1 cellular context compared by ENCODE assay signal in the genomic region with DNA sequence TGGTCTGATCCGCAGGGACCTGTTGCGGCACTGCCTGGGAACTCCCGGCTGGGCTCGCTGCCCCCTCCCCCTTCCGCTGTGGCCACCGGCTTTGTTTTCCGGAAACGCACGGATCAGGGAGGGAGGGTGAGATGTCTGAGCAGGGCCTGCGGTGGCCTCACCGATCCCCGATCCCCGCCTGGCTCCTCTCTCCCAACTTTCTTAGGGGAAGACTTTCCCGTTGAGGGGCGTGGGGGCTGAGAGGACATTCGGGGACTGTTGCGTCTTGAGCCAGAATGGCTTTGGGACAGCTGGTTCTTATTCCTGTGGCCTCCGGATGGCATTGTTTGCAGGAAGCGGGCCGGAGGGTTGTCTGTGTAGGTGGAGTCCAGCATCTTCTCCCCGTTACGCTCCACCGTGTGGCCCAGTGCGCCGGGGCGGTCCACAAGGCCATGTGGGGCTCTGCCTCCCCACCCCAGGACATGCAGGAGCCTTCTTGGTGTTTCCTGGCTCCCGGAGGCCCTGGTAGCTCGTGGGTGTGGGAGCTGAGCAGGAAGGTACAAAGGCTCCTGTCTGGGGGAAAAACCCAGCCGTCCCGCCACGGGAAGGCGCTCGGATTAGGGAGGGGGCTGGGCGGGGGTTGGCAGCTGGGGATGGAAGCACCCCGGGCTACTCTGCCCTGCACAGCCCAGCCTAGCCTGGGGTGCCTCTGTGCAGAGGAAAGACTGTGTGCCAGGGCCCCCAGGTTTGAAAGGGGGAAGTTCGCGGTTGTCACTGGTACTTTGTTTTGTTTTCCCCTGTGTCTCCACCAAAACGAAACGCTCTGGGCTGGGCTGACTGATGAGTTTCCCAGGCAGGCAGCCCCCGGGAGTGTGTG.
TF ChIP-seq lines count a peak whose summit lies in the region.

No MANE protein-coding gene starts in this region.

TF ChIP-seq in HepG2, 621 proteins besides CTCF, POLR2A, EP300 and RAD21 (continued from another document and continues in another):
- TF ChIP-seq ZNF619 (CRISPR knock-in tag; IDR thresholded peaks at IDR 0.05) (0 out of 2 replicates have a peak, but pooled peaks have one; percentile 19), ZNF839 (CRISPR knock-in tag; IDR thresholded peaks at IDR 0.05; ENCODE audit: borderline replicate concordance) (no peak), U2AF1 (optimal IDR thresholded peaks at IDR 0.05; ENCODE audit: low read depth, low read length) (peak; percentile 37), RXRB (CRISPR knock-in tag; IDR thresholded peaks at IDR 0.05; ENCODE audit: borderline replicate concordance) (0 out of 2 replicates have a peak, but pooled peaks have one; percentile 7), ZNF430 (CRISPR knock-in tag; IDR thresholded peaks at IDR 0.05) (no peak), TBX3 (IDR thresholded peaks at IDR 0.05; ENCODE audit: borderline replicate concordance) (no peak), PHF8 (CRISPR knock-in tag; IDR thresholded peaks at IDR 0.05) (peak; percentile 73), ZNF788 (CRISPR knock-in tag; IDR thresholded peaks at IDR 0.05; ENCODE audit: borderline replicate concordance) (peak; percentile 42; the same call in 1 of the 2 replicates), HMGA1 (CRISPR knock-in tag; conservative IDR thresholded peaks at IDR 0.05) (no peak), ZNF335 (CRISPR knock-in tag; IDR thresholded peaks at IDR 0.05) (no peak), BCLAF1 (IDR thresholded peaks at IDR 0.05) (no peak), SSRP1 (CRISPR knock-in tag; IDR thresholded peaks at IDR 0.05) (no peak), ZNF205 (CRISPR knock-in tag; IDR thresholded peaks at IDR 0.05) (no peak), NCOA1 (CRISPR knock-in tag; IDR thresholded peaks at IDR 0.05) (no peak), NR2F2 (IDR thresholded peaks at IDR 0.05; ENCODE audit: borderline replicate concordance, low read depth) (no peak), RARA (CRISPR knock-in tag; IDR thresholded peaks at IDR 0.05) (peak; percentile 24; the same call in 1 of the 2 replicates), RXRA (CRISPR knock-in tag; IDR thresholded peaks at IDR 0.05) (no peak; the same call in 1 of the 2 replicates), ISL2 (CRISPR knock-in tag; IDR thresholded peaks at IDR 0.05) (0 out of 2 replicates have a peak, but pooled peaks have one; percentile 26), ZFP41 (CRISPR knock-in tag; IDR thresholded peaks at IDR 0.05; ENCODE audit: borderline replicate concordance) (no peak), PTBP1 (IDR thresholded peaks at IDR 0.05; ENCODE audit: low read depth, low read length, poor library complexity, severe bottlenecking) (no peak), CEBPZ (IDR thresholded peaks at IDR 0.05; ENCODE audit: low read length) (no peak), KAT2B (IDR thresholded peaks at IDR 0.05; ENCODE audit: borderline replicate concordance, low read depth, low read length) (no peak), NONO (IDR thresholded peaks at IDR 0.05) (no peak), NONO (CRISPR knock-in tag; conservative IDR thresholded peaks at IDR 0.05) (no peak; the same call in 1 of the 2 replicates), ZKSCAN5 (CRISPR knock-in tag; IDR thresholded peaks at IDR 0.05) (no peak), ZNF83 (CRISPR knock-in tag; IDR thresholded peaks at IDR 0.05; ENCODE audit: borderline replicate concordance) (0 out of 2 replicates have a peak, but pooled peaks have one; percentile 23), ZBTB20 (CRISPR knock-in tag; IDR thresholded peaks at IDR 0.05; ENCODE audit: borderline replicate concordance, low read depth) (no peak; the same call in 1 of the 2 replicates), GATA4 (IDR thresholded peaks at IDR 0.05; ENCODE audit: borderline replicate concordance, low read depth) (no peak), KLF12 (CRISPR knock-in tag; IDR thresholded peaks at IDR 0.05; ENCODE audit: borderline replicate concordance) (0 out of 2 replicates have a peak, but pooled peaks have one; percentile 79), REST (IDR thresholded peaks at IDR 0.05; ENCODE audit: borderline replicate concordance in 1 of 2, low read depth in 1 of 2, low read length in 2 of 2) (no peak), ZNF678 (CRISPR knock-in tag; IDR thresholded peaks at IDR 0.05) (no peak), ZBTB38 (CRISPR knock-in tag; IDR thresholded peaks at IDR 0.05) (0 out of 2 replicates have a peak, but pooled peaks have one; percentile 46), ZNF143 (CRISPR knock-in tag; IDR thresholded peaks at IDR 0.05) (no peak)
- TF ChIP-seq, protein P1, sequence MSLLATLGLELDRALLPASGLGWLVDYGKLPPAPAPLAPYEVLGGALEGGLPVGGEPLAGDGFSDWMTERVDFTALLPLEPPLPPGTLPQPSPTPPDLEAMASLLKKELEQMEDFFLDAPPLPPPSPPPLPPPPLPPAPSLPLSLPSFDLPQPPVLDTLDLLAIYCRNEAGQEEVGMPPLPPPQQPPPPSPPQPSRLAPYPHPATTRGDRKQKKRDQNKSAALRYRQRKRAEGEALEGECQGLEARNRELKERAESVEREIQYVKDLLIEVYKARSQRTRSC (CRISPR knock-in tag; IDR thresholded peaks at IDR 0.05; ENCODE audit: low read depth): no peak
- TF ChIP-seq, protein P2, sequence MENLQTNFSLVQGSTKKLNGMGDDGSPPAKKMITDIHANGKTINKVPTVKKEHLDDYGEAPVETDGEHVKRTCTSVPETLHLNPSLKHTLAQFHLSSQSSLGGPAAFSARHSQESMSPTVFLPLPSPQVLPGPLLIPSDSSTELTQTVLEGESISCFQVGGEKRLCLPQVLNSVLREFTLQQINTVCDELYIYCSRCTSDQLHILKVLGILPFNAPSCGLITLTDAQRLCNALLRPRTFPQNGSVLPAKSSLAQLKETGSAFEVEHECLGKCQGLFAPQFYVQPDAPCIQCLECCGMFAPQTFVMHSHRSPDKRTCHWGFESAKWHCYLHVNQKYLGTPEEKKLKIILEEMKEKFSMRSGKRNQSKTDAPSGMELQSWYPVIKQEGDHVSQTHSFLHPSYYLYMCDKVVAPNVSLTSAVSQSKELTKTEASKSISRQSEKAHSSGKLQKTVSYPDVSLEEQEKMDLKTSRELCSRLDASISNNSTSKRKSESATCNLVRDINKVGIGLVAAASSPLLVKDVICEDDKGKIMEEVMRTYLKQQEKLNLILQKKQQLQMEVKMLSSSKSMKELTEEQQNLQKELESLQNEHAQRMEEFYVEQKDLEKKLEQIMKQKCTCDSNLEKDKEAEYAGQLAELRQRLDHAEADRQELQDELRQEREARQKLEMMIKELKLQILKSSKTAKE (CRISPR knock-in tag; IDR thresholded peaks at IDR 0.05; ENCODE audit: borderline replicate concordance): peak; percentile 67
- TF ChIP-seq, protein P3, sequence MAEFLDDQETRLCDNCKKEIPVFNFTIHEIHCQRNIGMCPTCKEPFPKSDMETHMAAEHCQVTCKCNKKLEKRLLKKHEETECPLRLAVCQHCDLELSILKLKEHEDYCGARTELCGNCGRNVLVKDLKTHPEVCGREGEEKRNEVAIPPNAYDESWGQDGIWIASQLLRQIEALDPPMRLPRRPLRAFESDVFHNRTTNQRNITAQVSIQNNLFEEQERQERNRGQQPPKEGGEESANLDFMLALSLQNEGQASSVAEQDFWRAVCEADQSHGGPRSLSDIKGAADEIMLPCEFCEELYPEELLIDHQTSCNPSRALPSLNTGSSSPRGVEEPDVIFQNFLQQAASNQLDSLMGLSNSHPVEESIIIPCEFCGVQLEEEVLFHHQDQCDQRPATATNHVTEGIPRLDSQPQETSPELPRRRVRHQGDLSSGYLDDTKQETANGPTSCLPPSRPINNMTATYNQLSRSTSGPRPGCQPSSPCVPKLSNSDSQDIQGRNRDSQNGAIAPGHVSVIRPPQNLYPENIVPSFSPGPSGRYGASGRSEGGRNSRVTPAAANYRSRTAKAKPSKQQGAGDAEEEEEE (CRISPR knock-in tag; IDR thresholded peaks at IDR 0.05; ENCODE audit: borderline replicate concordance): 0 out of 2 replicates have a peak, but pooled peaks have one; percentile 22
- TF ChIP-seq, protein P4, sequence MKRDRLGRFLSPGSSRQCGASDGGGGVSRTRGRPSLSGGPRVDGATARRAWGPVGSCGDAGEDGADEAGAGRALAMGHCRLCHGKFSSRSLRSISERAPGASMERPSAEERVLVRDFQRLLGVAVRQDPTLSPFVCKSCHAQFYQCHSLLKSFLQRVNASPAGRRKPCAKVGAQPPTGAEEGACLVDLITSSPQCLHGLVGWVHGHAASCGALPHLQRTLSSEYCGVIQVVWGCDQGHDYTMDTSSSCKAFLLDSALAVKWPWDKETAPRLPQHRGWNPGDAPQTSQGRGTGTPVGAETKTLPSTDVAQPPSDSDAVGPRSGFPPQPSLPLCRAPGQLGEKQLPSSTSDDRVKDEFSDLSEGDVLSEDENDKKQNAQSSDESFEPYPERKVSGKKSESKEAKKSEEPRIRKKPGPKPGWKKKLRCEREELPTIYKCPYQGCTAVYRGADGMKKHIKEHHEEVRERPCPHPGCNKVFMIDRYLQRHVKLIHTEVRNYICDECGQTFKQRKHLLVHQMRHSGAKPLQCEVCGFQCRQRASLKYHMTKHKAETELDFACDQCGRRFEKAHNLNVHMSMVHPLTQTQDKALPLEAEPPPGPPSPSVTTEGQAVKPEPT (CRISPR knock-in tag; IDR thresholded peaks at IDR 0.05; ENCODE audit: low read depth): no peak
- TF ChIP-seq, protein P5, sequence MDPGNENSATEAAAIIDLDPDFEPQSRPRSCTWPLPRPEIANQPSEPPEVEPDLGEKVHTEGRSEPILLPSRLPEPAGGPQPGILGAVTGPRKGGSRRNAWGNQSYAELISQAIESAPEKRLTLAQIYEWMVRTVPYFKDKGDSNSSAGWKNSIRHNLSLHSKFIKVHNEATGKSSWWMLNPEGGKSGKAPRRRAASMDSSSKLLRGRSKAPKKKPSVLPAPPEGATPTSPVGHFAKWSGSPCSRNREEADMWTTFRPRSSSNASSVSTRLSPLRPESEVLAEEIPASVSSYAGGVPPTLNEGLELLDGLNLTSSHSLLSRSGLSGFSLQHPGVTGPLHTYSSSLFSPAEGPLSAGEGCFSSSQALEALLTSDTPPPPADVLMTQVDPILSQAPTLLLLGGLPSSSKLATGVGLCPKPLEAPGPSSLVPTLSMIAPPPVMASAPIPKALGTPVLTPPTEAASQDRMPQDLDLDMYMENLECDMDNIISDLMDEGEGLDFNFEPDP (CRISPR knock-in tag; conservative IDR thresholded peaks at IDR 0.05): no peak
